In the genomic region with DNA sequence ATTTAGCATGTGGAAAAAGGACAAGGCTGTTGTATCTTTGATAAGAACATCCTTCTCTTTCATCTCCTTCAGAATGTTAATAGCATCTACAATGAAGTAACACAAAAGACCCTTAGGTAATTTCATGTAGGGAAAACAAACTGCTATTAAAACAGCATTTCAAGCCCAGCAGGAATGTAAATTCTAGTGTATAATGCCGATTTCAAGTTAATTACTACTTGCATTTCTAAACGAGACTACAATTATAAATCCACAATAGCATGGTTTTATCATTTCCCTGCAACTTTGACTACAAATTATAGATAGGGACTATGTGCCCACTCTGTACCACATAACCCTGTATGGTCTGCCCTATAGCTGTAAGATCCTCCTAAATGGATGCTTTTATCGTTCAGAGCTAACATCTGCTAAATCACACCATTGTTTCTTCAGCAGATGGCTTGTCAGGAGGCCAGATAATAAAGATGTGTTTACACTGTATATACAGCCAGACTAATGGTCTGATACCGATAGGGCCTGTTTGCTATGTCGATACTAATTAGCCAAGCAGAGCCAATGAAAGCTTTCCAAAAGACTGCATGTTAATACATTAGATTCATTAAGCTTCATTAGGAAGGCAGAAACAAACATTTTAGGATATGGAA, we compare ENCODE assay signal across 15 cellular contexts. TPM values are rescaled to one million over a fixed set of nuclear protein-coding genes. Genes with fewer than 3 reads are reported as not detected.
A peak's percentile ranks its signal among the peaks of the same experiment; 100 is the strongest.
DNase-seq lines count a peak whose midpoint lies in the region; ATAC-seq and TF ChIP-seq lines count a peak whose summit lies in the region.
"Had no signal": no experiment of that assay in that cellular context is flagged by ENCODE, and none has a peak within 500 bp of the region (broad histone marks: within the 10 kb centered on the region; RNA-seq: fewer than 3 reads in every experiment).

No MANE protein-coding gene starts in this region.

- dilution Hi-C loops in IMR-90 (cut with HindIII; ENCODE audit: low sequenced_read_pairs, unreplicated experiment), result no loop called here

- H3K23ac ChIP-seq in IMR-90 (ENCODE audit: low read depth, low read length), result no peak overlapping the region

- H2AFZ ChIP-seq in IMR-90 (replicated peaks; ENCODE audit: low read length, poor library complexity), result no peak overlapping the region

- no peaks in the 10 kb centered on the region for H4K20me1 ChIP-seq in IMR-90 (ENCODE audit: insufficient read depth, low read length)

- no peak overlapping the region for H2AK9ac ChIP-seq in IMR-90 (replicated peaks; ENCODE audit: low read depth, low read length, poor library complexity)

- peaks cover 89% of the 10 kb centered on the region for H3K36me3 Mint-ChIP-seq in CD4-positive, alpha-beta T cell (ENCODE audit: low read depth)

- CTCF ChIA-PET in IMR-90 (lab: Yijun Ruan, JAX), result interaction anchor here (1.1 kb wide), 2 partner anchors 20 to 66 kb away, joined by 3 read pairs; no protein-coding TSS in a partner anchor
- CTCF ChIA-PET in CD4-positive, alpha-beta T cell (lab: Charles Lee), result interaction anchor here (0.9 kb wide), 1 partner anchor 10 kb away, joined by 3 read pairs; no protein-coding TSS in a partner anchor

- TF ChIP-seq POLR2A in IMR-90 (IDR thresholded peaks at IDR 0.05; ENCODE audit: low read depth, low read length), result no peak

- H2BK20ac ChIP-seq in IMR-90 (ENCODE audit: low read depth, low read length), result no peak overlapping the region

- H3K27ac ChIP-seq in IMR-90 (ENCODE audit: insufficient read depth, low read length), result no peak overlapping the region
- no peak overlapping the region for H3K27ac ChIP-seq in CD4-positive, alpha-beta T cell (ENCODE audit: low read depth, low read length)
- H3K27ac ChIP-seq: spleen had no signal

- no peak overlapping the region for H3K18ac ChIP-seq in IMR-90 (ENCODE audit: low read depth, low read length)

- in situ Hi-C loops in IMR-90 (cut with MboI; ENCODE audit: low sequenced_read_pairs), result no loop called here

- WGBS in IMR-90 (ENCODE audit: extremely low coverage in 2 of 2, insufficient read length in 1 of 2), 2 experiments, result no CpG with 5 or more reads among the region's 5 CpGs

- H4K5ac ChIP-seq in IMR-90 (ENCODE audit: low read depth, low read length), result no peak overlapping the region

- H3K4me3 Mint-ChIP-seq in CD4-positive, alpha-beta T cell, result no peak overlapping the region

- TF ChIP-seq CTCF in BE2C (IDR thresholded peaks at IDR 0.05; ENCODE audit: low read depth, low read length) (no peak), IMR-90 (conservative IDR thresholded peaks at IDR 0.05; ENCODE audit: low read depth, low read length) (no peak)
- no peak for TF ChIP-seq CTCF in CD4-positive, alpha-beta T cell (IDR thresholded peaks at IDR 0.05)

- intact Hi-C loops in IMR-90 (cut with micrococcal nuclease), result loop anchor here (5.0 kb wide), 3 partner anchors 33 to 332 kb away; no protein-coding TSS in a partner anchor
- intact Hi-C loops in CD4-positive, alpha-beta T cell (cut with DNase I, micrococcal nuclease), result no loop called here

- H3K4me2 ChIP-seq in IMR-90 (ENCODE audit: low read depth, low read length), result no peak overlapping the region

- H3K4me3 ChIP-seq in BE2C (ENCODE audit: low read depth, low read length) (no peak overlapping the region), IMR-90 (ENCODE audit: insufficient read depth, low read depth, low read length) (no peak overlapping the region)
- H3K4me3 ChIP-seq: K562, spleen had no signal

- no peaks in the 10 kb centered on the region for H3K27me3 Mint-ChIP-seq in CD4-positive, alpha-beta T cell

- H3K9me3 Mint-ChIP-seq in CD4-positive, alpha-beta T cell, result no peaks in the 10 kb centered on the region

- DNase-seq in BE2C, result peak; percentile 53
- peak; percentile 8 for DNase-seq in IMR-90
- DNase-seq in NCI-H524 treated with DMSO at 0.1 percent for 48 hours (lab: John Stamatoyannopoulos, UW), result peak; percentile 79
- DNase-seq in fibroblast of peridontal ligament (ENCODE audit: extremely low read depth), result peak; percentile 16
- DNase-seq in CD4-positive, alpha-beta T cell, result no peak
- DNase-seq: ACHN; activated CD4-positive, alpha-beta T cell treated with anti-CD3 and anti-CD28 coated beads, Interleukin-2, amount 50 U/mL, for 4 hours; activated effector memory CD4-positive, alpha-beta T cell treated with Interleukin-2 at 50 U/mL for 16 hours; Calu3; mesendoderm; spleen had no signal

- H2BK120ac ChIP-seq in IMR-90 (ENCODE audit: low read depth, low read length), result no peak overlapping the region

- H3K9me1 ChIP-seq in IMR-90 (ENCODE audit: insufficient read depth, low read length), result no peaks in the 10 kb centered on the region

- H3K27ac Mint-ChIP-seq in CD4-positive, alpha-beta T cell, result no peak overlapping the region

- H3K9me3 ChIP-seq in BE2C (no peaks in the 10 kb centered on the region), IMR-90 (ENCODE audit: control insufficient read depth, insufficient read depth, low read length) (no peaks in the 10 kb centered on the region)
- H3K9me3 ChIP-seq in CD4-positive, alpha-beta T cell (ENCODE audit: control insufficient read depth, low read length), result no peaks in the 10 kb centered on the region
- H3K9me3 ChIP-seq: spleen had no signal

- H2BK15ac ChIP-seq in IMR-90 (ENCODE audit: low read depth, low read length), result no peak overlapping the region

- H3K9ac ChIP-seq in IMR-90 (ENCODE audit: low read depth, low read length), result no peak overlapping the region

- H2BK5ac ChIP-seq in IMR-90 (ENCODE audit: low read depth, low read length, poor library complexity, severe bottlenecking), result no peak overlapping the region

- no peak overlapping the region for H3K14ac ChIP-seq in IMR-90 (replicated peaks; ENCODE audit: low read depth, low read length)

- no TSS peak for BruUV-seq in IMR-90 (replicated peaks; lab: Mats Ljungman, UMichigan)

- no peak overlapping the region for H4K8ac ChIP-seq in IMR-90 (ENCODE audit: low read depth in 2 of 2, low read length in 2 of 2)

- H3K36me3 ChIP-seq in BE2C (peaks cover 55% of the 10 kb centered on the region), IMR-90 (ENCODE audit: control insufficient read depth, insufficient read depth, low read length) (peaks cover 14% of the 10 kb centered on the region)

- no peak for TF ChIP-seq RAD21 in IMR-90 (IDR thresholded peaks at IDR 0.05; ENCODE audit: low read length)

- no peaks in the 10 kb centered on the region for H3K4me1 Mint-ChIP-seq in CD4-positive, alpha-beta T cell (ENCODE audit: low read depth)

- no peak overlapping the region for H3K4ac ChIP-seq in IMR-90 (ENCODE audit: low read depth, low read length)

- POLR2A ChIA-PET in IMR-90 (lab: Charles Lee; ENCODE audit: unreplicated experiment), result no interaction called here
- POLR2A ChIA-PET in CD4-positive, alpha-beta T cell (lab: Charles Lee), result no interaction called here

- ATAC-seq in IMR-90 (ENCODE audit: low read depth) (no peak), HG03175 (IDR thresholded peaks at IDR 0.05; ENCODE audit: unreplicated experiment) (no peak), GM18511 (IDR thresholded peaks at IDR 0.05; ENCODE audit: unreplicated experiment) (no peak), GM19035 (IDR thresholded peaks at IDR 0.05; ENCODE audit: unreplicated experiment) (no peak)
- no peak for ATAC-seq in CD4-positive, alpha-beta T cell (ENCODE audit: poor library complexity)
- ATAC-seq: K562 had no signal

- H3K27me3 ChIP-seq in BE2C (no peaks in the 10 kb centered on the region), IMR-90 (ENCODE audit: control insufficient read depth, insufficient read depth, low read length) (no peaks in the 10 kb centered on the region)
- no peaks in the 10 kb centered on the region for H3K27me3 ChIP-seq in CD4-positive, alpha-beta T cell (ENCODE audit: control insufficient read depth, insufficient read depth, low read length)
- H3K27me3 ChIP-seq: spleen had no signal

- H3K4me1 ChIP-seq in BE2C, result peaks cover 42% of the 10 kb centered on the region
- 0 out of 2 replicates have a peak, but pooled peaks cover 2% of the 10 kb centered on the region for H3K4me1 ChIP-seq in IMR-90 (ENCODE audit: control insufficient read depth, insufficient read depth, low read length)
- H3K4me1 ChIP-seq: spleen had no signal

- H3K79me1 ChIP-seq in IMR-90 (ENCODE audit: low read depth in 1 of 2, low read length in 2 of 2), result peaks cover 5 to 8% of the 10 kb centered on the region in 2 experiments; a peak in 2 of 4 replicates

- no peak overlapping the region for H2AK5ac ChIP-seq in IMR-90 (ENCODE audit: low read depth, low read length)

- H4K91ac ChIP-seq in IMR-90 (ENCODE audit: insufficient read depth, low read depth, low read length), result no peak overlapping the region

- H3K56ac ChIP-seq in IMR-90 (ENCODE audit: extremely low read depth, insufficient read depth, low read length), result no peak overlapping the region

TF ChIP-seq in IMR-90, 13 proteins besides CTCF, POLR2A, EP300 and RAD21 (continues in another document):
- TF ChIP-seq MXI1 (IDR thresholded peaks at IDR 0.05; ENCODE audit: borderline replicate concordance, low read depth, low read length) (no peak), CHD1 (IDR thresholded peaks at IDR 0.05; ENCODE audit: low read depth, low read length) (no peak), BHLHE40 (IDR thresholded peaks at IDR 0.05; ENCODE audit: low read depth, low read length) (no peak), MAZ (IDR thresholded peaks at IDR 0.05; ENCODE audit: borderline replicate concordance, low read depth, low read length) (no peak), CEBPB (IDR thresholded peaks at IDR 0.05; ENCODE audit: low read depth, low read length) (no peak)
- TF ChIP-seq, protein P1, sequence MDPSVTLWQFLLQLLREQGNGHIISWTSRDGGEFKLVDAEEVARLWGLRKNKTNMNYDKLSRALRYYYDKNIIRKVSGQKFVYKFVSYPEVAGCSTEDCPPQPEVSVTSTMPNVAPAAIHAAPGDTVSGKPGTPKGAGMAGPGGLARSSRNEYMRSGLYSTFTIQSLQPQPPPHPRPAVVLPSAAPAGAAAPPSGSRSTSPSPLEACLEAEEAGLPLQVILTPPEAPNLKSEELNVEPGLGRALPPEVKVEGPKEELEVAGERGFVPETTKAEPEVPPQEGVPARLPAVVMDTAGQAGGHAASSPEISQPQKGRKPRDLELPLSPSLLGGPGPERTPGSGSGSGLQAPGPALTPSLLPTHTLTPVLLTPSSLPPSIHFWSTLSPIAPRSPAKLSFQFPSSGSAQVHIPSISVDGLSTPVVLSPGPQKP (IDR thresholded peaks at IDR 0.05; ENCODE audit: borderline replicate concordance, low read depth, low read length), result no peak

RNA-seq across cellular contexts. Expression of a gene that starts 51.9 kb away (rescaled TPM):
- polyA plus RNA-seq in BE2C (2012; ENCODE audit: insufficient read depth, insufficient read length, low read depth), result 145 TPM
- 36.0 and 59.7 TPM in 2 replicates for total RNA-seq in IMR-90 (2012; rRNA removed)
- polyA plus RNA-seq in IMR-90 (2012; rRNA removed), result 23.2 and 30.4 TPM in 2 replicates
- polyA plus RNA-seq in IMR-90 (2012; cell fraction: cytosol; rRNA removed), result 5.0 and 9.9 TPM in 2 replicates
- 6.8 and 41.1 TPM in 2 replicates for polyA plus RNA-seq in IMR-90 (2012; cell fraction: nucleus; rRNA removed; ENCODE audit: low replicate concordance)
- 10 to 100 TPM; 55.2 to 55.4 TPM for total RNA-seq in CD4-positive, alpha-beta T cell

Comparison
In these comparisons a context has a peak if more than half of its experiments do, and no peak if none do; other contexts are left out.
1. DNase-seq: peak in BE2C (single experiment), IMR-90 (single experiment), NCI-H524 treated with DMSO at 0.1 percent for 48 hours (single experiment) and fibroblast of peridontal ligament (single experiment); none in CD4-positive, alpha-beta T cell (0 of 10).